ENCODE assay signal across 11 cellular contexts in genomic region chr7:157932498-157933218, GRCh38.
DNase-seq lines count a peak whose midpoint lies in the region; ATAC-seq and TF ChIP-seq lines count a peak whose summit lies in the region.
"Had no signal": no experiment of that assay in that cellular context is flagged by ENCODE, and none has a peak within 500 bp of the region (broad histone marks: within the 10 kb centered on the region; RNA-seq: fewer than 3 reads in every experiment).

No MANE protein-coding gene starts in this region.

- no peak for TF ChIP-seq CTCF in fibroblast of mammary gland (conservative IDR thresholded peaks at IDR 0.05; ENCODE audit: control insufficient read depth, insufficient read depth, low read depth, low read length)

- H3K4me3 ChIP-seq in fibroblast of mammary gland (ENCODE audit: control insufficient read depth, low read depth, low read length): no peak overlapping the region
- H3K4me3 ChIP-seq: SK-N-MC had no signal

- no peak for ATAC-seq in GM18511 (IDR thresholded peaks at IDR 0.05; ENCODE audit: unreplicated experiment)

- in situ Hi-C loops in SK-MEL-5 (cut with HindIII; ENCODE audit: low pct_unique_long_range_greater_than_20kb, low sequenced_read_pairs) (no loop called here), G401 (cut with HindIII; ENCODE audit: low sequenced_read_pairs) (no loop called here)

- DNase-seq in CD1c-positive myeloid dendritic cell (ENCODE audit: extremely low spot score) (peak; percentile 11), ELR (ENCODE audit: low read depth) (peak; percentile 27), SK-MEL-5 (ENCODE audit: low read depth, low spot score) (peak; percentile 15), fibroblast of mammary gland (ENCODE audit: low read depth) (peak; percentile 20), G401 (ENCODE audit: low spot score) (no peak), middle frontal gyrus (ENCODE audit: extremely low spot score, low spot score) (no peak), UCSD-AML1 (lab: John Stamatoyannopoulos, UW; ENCODE audit: unreplicated experiment) (no peak)
- DNase-seq: DND-41, NCI-H1930 had no signal

Comparison
In these comparisons a context has a peak if more than half of its experiments do, and no peak if none do; other contexts are left out.
1. DNase-seq: peak in CD1c-positive myeloid dendritic cell (single experiment), ELR (single experiment), SK-MEL-5 (single experiment) and fibroblast of mammary gland (single experiment); none in G401 (single experiment), middle frontal gyrus (single experiment) and UCSD-AML1 (single experiment).